ENCODE assay signal across 12 cellular contexts in the genomic region with DNA sequence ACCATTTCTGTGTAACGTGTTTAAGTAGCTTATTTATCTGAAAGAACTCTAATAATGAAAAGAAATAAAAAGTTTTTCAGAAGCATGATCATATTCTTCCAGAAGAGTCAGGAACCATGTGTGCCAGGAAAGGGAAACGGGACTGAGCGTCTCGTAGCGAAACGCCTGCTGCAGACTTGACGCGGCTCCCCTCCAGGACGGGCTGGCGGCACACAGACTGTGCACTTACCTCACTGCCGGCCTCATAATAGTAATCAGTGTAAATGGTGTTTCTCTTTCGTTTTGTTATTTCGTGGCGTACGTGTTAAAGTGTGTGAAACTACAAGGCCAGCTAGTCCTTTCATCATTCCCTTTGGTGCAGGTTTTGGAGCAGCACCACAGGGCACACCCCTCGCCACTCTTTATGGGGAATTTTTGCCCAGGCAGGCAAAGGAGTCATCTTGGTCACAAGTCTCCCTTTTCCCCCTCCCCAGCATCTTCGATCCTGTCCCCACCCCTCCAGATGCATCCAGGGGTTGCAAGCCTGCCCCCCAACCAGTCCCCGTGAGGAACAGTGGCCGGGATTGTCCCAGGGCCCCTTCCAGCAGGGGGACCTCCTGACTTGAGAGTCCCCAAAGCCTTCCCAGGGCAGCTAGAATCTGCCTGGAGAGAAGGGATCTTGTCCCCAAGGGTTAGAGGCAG.
DNase-seq lines count a peak whose midpoint lies in the region; ATAC-seq and TF ChIP-seq lines count a peak whose summit lies in the region.
"Had no signal": no experiment of that assay in that cellular context is flagged by ENCODE, and none has a peak within 500 bp of the region (broad histone marks: within the 10 kb centered on the region; RNA-seq: fewer than 3 reads in every experiment).

No MANE protein-coding gene starts in this region.

- no peaks in the 10 kb centered on the region for H3K27me3 ChIP-seq in ascending aorta
- no peaks in the 10 kb centered on the region for H3K27me3 ChIP-seq in heart left ventricle
- no peaks in the 10 kb centered on the region for H3K27me3 ChIP-seq in transverse colon
- no peaks in the 10 kb centered on the region for H3K27me3 ChIP-seq in testis

- no peaks in the 10 kb centered on the region for H3K9me3 ChIP-seq in ascending aorta
- H3K9me3 ChIP-seq in heart left ventricle = no peaks in the 10 kb centered on the region
- H3K9me3 ChIP-seq in transverse colon = no peaks in the 10 kb centered on the region
- H3K9me3 ChIP-seq in testis = no peaks in the 10 kb centered on the region

- TF ChIP-seq POLR2A in heart left ventricle (IDR thresholded peaks at IDR 0.05) (no peak), transverse colon (IDR thresholded peaks at IDR 0.05) (no peak), testis (IDR thresholded peaks at IDR 0.05) (no peak)

- TF ChIP-seq EP300 in transverse colon (IDR thresholded peaks at IDR 0.05; ENCODE audit: low read depth) = no peak

- peak; percentile 21 to 35 (median 28) for ATAC-seq in heart left ventricle
- no peak for ATAC-seq in left colon
- ATAC-seq in GM21381 (IDR thresholded peaks at IDR 0.05; ENCODE audit: unreplicated experiment) = no peak
- ATAC-seq: activated T-helper 17 cell treated with anti-CD3 and anti-CD28 coated beads, Interleukin-2, amount 50 U/mL, for 72 hours had no signal

- H3K27ac ChIP-seq in ascending aorta (peak overlapping the region; percentile 83 to 95), heart left ventricle (peak overlapping the region; percentile 15 to 86 (median 68)), transverse colon (peak overlapping the region; percentile 37 to 83 (median 60)), testis (no peak overlapping the region)
- H3K27ac ChIP-seq: C4-2B had no signal

- WGBS in heart left ventricle, 4 donors = 48 to 55% (median 52%) methylated on average over 18 to 19 of the region's 19 CpGs
- 82 to 89% methylated on average over 7 to 19 of the region's 19 CpGs for WGBS in transverse colon (ENCODE audit: low coverage in 1 of 2), 2 donors
- 90 to 92% methylated on average over 16 to 19 of the region's 19 CpGs for WGBS in testis, 2 donors

- peak overlapping the region in 1 of 2 donors; percentile 37 for H3K4me3 ChIP-seq in ascending aorta
- H3K4me3 ChIP-seq in heart left ventricle = no peak overlapping the region
- H3K4me3 ChIP-seq in transverse colon = no peak overlapping the region
- H3K4me3 ChIP-seq in testis = no peak overlapping the region

- TF ChIP-seq CTCF in ascending aorta (IDR thresholded peaks at IDR 0.05) (no peak), heart left ventricle (IDR thresholded peaks at IDR 0.05) (no peak), transverse colon (IDR thresholded peaks at IDR 0.05) (no peak), testis (IDR thresholded peaks at IDR 0.05) (no peak)

- intact Hi-C loops in ascending aorta (cut with DNase I) = loop anchor here (2.0 to 5.0 kb wide), 3 partner anchors 24 to 77 kb away; no protein-coding TSS in a partner anchor
- intact Hi-C loops in heart left ventricle (cut with DNase I) = loop anchor here in 2 of 10 donors (5.0 kb wide), 2 partner anchors 67 to 302 kb away; no protein-coding TSS in a partner anchor
- intact Hi-C loops in posterior vena cava (cut with DNase I) = no loop called here
- intact Hi-C loops in transverse colon (cut with DNase I; ENCODE audit: low total_unique reads) = no loop called here
- intact Hi-C loops in left colon (cut with DNase I, micrococcal nuclease) = no loop called here
- intact Hi-C loops in testis (cut with DNase I; ENCODE audit: low total_unique reads) = no loop called here

- H3K36me3 ChIP-seq in ascending aorta (peaks cover 50 to 65% of the 10 kb centered on the region in 2 donors), heart left ventricle (peaks cover 0 to 99% (median 63%) of the 10 kb centered on the region in 9 donors), transverse colon (peaks cover 0 to 28% (median 0%) of the 10 kb centered on the region in 4 donors), testis (ENCODE audit: low read depth, missing control alignments) (no peaks in the 10 kb centered on the region)

- in situ Hi-C loops in transverse colon (cut with MboI; ENCODE audit: low pct_ligation_motif_present in 1 of 4, low pct_unique_long_range_greater_than_20kb in 1 of 4, low sequenced_read_pairs in 3 of 4) = no loop called here

- no peak for DNase-seq in ascending aorta (ENCODE audit: low spot score in 2 of 2)
- peak in 1 of 5 donors; percentile 44 for DNase-seq in heart left ventricle
- peak; percentile 78 for DNase-seq in posterior vena cava (ENCODE audit: low spot score)
- no peak for DNase-seq in transverse colon
- no peak for DNase-seq in left colon
- DNase-seq in testis = no peak
- DNase-seq: activated CD8-positive, alpha-beta memory T cell treated with anti-CD3 and anti-CD28 coated beads for 24 hours; mammary epithelial cell; NCI-H2029 had no signal

- H3K4me1 ChIP-seq in ascending aorta (peaks cover 32 to 77% of the 10 kb centered on the region in 2 donors), heart left ventricle (peaks cover 1 to 98% (median 52%) of the 10 kb centered on the region in 12 donors), transverse colon (peaks cover 6 to 37% (median 18%) of the 10 kb centered on the region in 4 donors), testis (no peaks in the 10 kb centered on the region)

Comparison
In these comparisons a context has a peak if more than half of its experiments do, and no peak if none do; other contexts are left out.
1. H3K27ac ChIP-seq: peak in ascending aorta (2 of 2), heart left ventricle (12 of 12) and transverse colon (4 of 4); none in testis (0 of 2).
2. ATAC-seq: peak in heart left ventricle (4 of 4); none in left colon (single experiment) and GM21381 (single experiment).